In genomic region chr17:8744086-8744781, GRCh38 we compare ENCODE assay signal across 18 cellular contexts. TPM values are rescaled to one million over a fixed set of nuclear protein-coding genes. Genes with fewer than 3 reads are reported as not detected.
DNase-seq lines count a peak whose midpoint lies in the region; ATAC-seq and TF ChIP-seq lines count a peak whose summit lies in the region.
"Had no signal": no experiment of that assay in that cellular context is flagged by ENCODE, and none has a peak within 500 bp of the region (broad histone marks: within the 10 kb centered on the region; RNA-seq: fewer than 3 reads in every experiment).

No MANE protein-coding gene starts in this region.

- peaks cover 14 to 37% (median 19%) of the 10 kb centered on the region in 4 donors for H3K4me1 Mint-ChIP-seq in CD4-positive, alpha-beta memory T cell
- H3K4me1 Mint-ChIP-seq in HFFc6 (ENCODE audit: low read depth) (no peaks in the 10 kb centered on the region), neural crest cell (peaks cover 22% of the 10 kb centered on the region)
- H3K4me1 Mint-ChIP-seq in activated naive CD8-positive, alpha-beta T cell treated with anti-CD3 and anti-CD28 coated beads, Interleukin-2, amount 50 U/mL, for 24 hours = peaks cover 22% of the 10 kb centered on the region

- no peak for DNase-seq in CD4-positive, alpha-beta memory T cell
- DNase-seq in HFFc6 = no peak
- no peak for DNase-seq in activated naive CD8-positive, alpha-beta T cell treated with anti-CD3 and anti-CD28 coated beads, Interleukin-2, amount 50 U/mL, for 24 hours
- no peak for DNase-seq in neural crest cell (ENCODE audit: low read depth, low spot score)
- DNase-seq: Karpas-422, mesenchymal stem cell, PC-3, posterior cingulate gyrus had no signal

- H3K4me3 Mint-ChIP-seq in CD4-positive, alpha-beta memory T cell = peak overlapping the region; percentile 36 to 90 (median 60)
- peak overlapping the region; percentile 91; the same call in 1 of the 2 replicates for H3K4me3 Mint-ChIP-seq in HFFc6
- H3K4me3 Mint-ChIP-seq in activated naive CD8-positive, alpha-beta T cell treated with anti-CD3 and anti-CD28 coated beads, Interleukin-2, amount 50 U/mL, for 24 hours = no peak overlapping the region
- peak overlapping the region; percentile 51 for H3K4me3 Mint-ChIP-seq in neural crest cell

- H3K9me3 ChIP-seq in CD4-positive, alpha-beta memory T cell (ENCODE audit: control insufficient read depth in 1 of 2, low read length in 2 of 2) = no peaks in the 10 kb centered on the region
- H3K9me3 ChIP-seq: SK-N-SH had no signal

- H3K27me3 Mint-ChIP-seq in CD4-positive, alpha-beta memory T cell = no peaks in the 10 kb centered on the region
- H3K27me3 Mint-ChIP-seq in HFFc6 (ENCODE audit: insufficient read depth) (peaks cover 17% of the 10 kb centered on the region), neural crest cell (ENCODE audit: low read depth) (peaks cover 16% of the 10 kb centered on the region)
- no peaks in the 10 kb centered on the region for H3K27me3 Mint-ChIP-seq in activated naive CD8-positive, alpha-beta T cell treated with anti-CD3 and anti-CD28 coated beads, Interleukin-2, amount 50 U/mL, for 24 hours

- H3K27me3 ChIP-seq in CD4-positive, alpha-beta memory T cell (ENCODE audit: insufficient read depth, low read length) = no peaks in the 10 kb centered on the region

- POLR2A ChIA-PET in CD4-positive, alpha-beta memory T cell (lab: Charles Lee; ENCODE audit: partially characterized antibody) = no interaction called here

- no peaks in the 10 kb centered on the region for H3K36me3 ChIP-seq in CD4-positive, alpha-beta memory T cell (ENCODE audit: insufficient read depth, low read length)

- intact Hi-C loops in CD4-positive, alpha-beta memory T cell (cut with micrococcal nuclease) = loop anchor here (2.0 kb wide), 1 partner anchor 171 kb away; no protein-coding TSS in a partner anchor

- H3K27ac Mint-ChIP-seq in CD4-positive, alpha-beta memory T cell = peak overlapping the region; percentile 86 to 95 (median 93)
- no peak overlapping the region for H3K27ac Mint-ChIP-seq in HFFc6
- H3K27ac Mint-ChIP-seq in activated naive CD8-positive, alpha-beta T cell treated with anti-CD3 and anti-CD28 coated beads, Interleukin-2, amount 50 U/mL, for 24 hours = peak overlapping the region; percentile 29
- no peak overlapping the region for H3K27ac Mint-ChIP-seq in neural crest cell (ENCODE audit: unreplicated experiment)

- H3K9me3 Mint-ChIP-seq in CD4-positive, alpha-beta memory T cell = peaks cover 0 to 3% (median 0%) of the 10 kb centered on the region in 8 donors
- H3K9me3 Mint-ChIP-seq in HFFc6 = no peaks in the 10 kb centered on the region
- no peaks in the 10 kb centered on the region for H3K9me3 Mint-ChIP-seq in activated naive CD8-positive, alpha-beta T cell treated with anti-CD3 and anti-CD28 coated beads, Interleukin-2, amount 50 U/mL, for 24 hours
- H3K9me3 Mint-ChIP-seq in neural crest cell = no peaks in the 10 kb centered on the region

- CTCF ChIA-PET in CD4-positive, alpha-beta memory T cell (lab: Charles Lee; ENCODE audit: partially characterized antibody) = no interaction called here

- TF ChIP-seq CTCF in HFFc6 (IDR thresholded peaks at IDR 0.05) = no peak
- no peak for TF ChIP-seq CTCF in neural crest cell (conservative IDR thresholded peaks at IDR 0.05)

- peak overlapping the region; percentile 39 for H3K27ac ChIP-seq in CD4-positive, alpha-beta memory T cell (ENCODE audit: low read depth, low read length)
- H3K27ac ChIP-seq: C4-2B, HL-60 had no signal

- H3K4me1 ChIP-seq in CD4-positive, alpha-beta memory T cell (ENCODE audit: insufficient read depth, low read length) = peaks cover 25% of the 10 kb centered on the region

- H3K4me3 ChIP-seq in CD4-positive, alpha-beta memory T cell (ENCODE audit: low read length in 2 of 2) = no peak overlapping the region
- H3K4me3 ChIP-seq: GM12878 had no signal

- H3K36me3 Mint-ChIP-seq in CD4-positive, alpha-beta memory T cell = peaks cover 0 to 3% of the 10 kb centered on the region in 2 donors
- H3K36me3 Mint-ChIP-seq in HFFc6 (ENCODE audit: low read depth) (no peaks in the 10 kb centered on the region), neural crest cell (ENCODE audit: low read depth) (no peaks in the 10 kb centered on the region)
- H3K36me3 Mint-ChIP-seq in activated naive CD8-positive, alpha-beta T cell treated with anti-CD3 and anti-CD28 coated beads, Interleukin-2, amount 50 U/mL, for 24 hours (ENCODE audit: low read depth) = no peaks in the 10 kb centered on the region

- ATAC-seq in activated naive CD8-positive, alpha-beta T cell treated with anti-CD3 and anti-CD28 coated beads, Interleukin-2, amount 50 U/mL, for 24 hours = no peak
- ATAC-seq in esophagus mucosa (no peak), HG03139 (IDR thresholded peaks at IDR 0.05; ENCODE audit: unreplicated experiment) (no peak), HG03097 (IDR thresholded peaks at IDR 0.05; ENCODE audit: low FRiP score, unreplicated experiment) (no peak)
- ATAC-seq: HCT116, PC-3 had no signal

RNA-seq across cellular contexts. Expression of gene CCDC42, which starts 0.4 kb away (rescaled TPM):
- under 1 TPM; 0.32 to 0.64 TPM for total RNA-seq in CD4-positive, alpha-beta memory T cell
- polyA plus RNA-seq in CD4-positive, alpha-beta memory T cell = not detected
- not detected for total RNA-seq in HFFc6 (2021; fragmentation: NEBNext Ultra II Directional; extraction: Animal tissue kit (Norgen Biotek cat#: 25700))
- not detected in 2 replicates for total RNA-seq in neural crest cell
- not detected for total RNA-seq in esophagus mucosa
- total RNA-seq: NCI-H460, PC-3, temporal lobe had no signal
- polyA plus RNA-seq: SK-N-SH had no signal

RNA-seq across cellular contexts. Expression of gene SPDYE4, which starts 14.1 kb away (rescaled TPM):
- not detected for total RNA-seq in CD4-positive, alpha-beta memory T cell
- not detected for polyA plus RNA-seq in CD4-positive, alpha-beta memory T cell
- not detected for total RNA-seq in HFFc6 (2021; fragmentation: NEBNext Ultra II Directional; extraction: Animal tissue kit (Norgen Biotek cat#: 25700))
- total RNA-seq in neural crest cell (not detected in 2 replicates), esophagus mucosa (not detected)
- total RNA-seq: GM12878, NCI-H460, PC-3, temporal lobe had no signal
- polyA plus RNA-seq: SK-N-SH had no signal

RNA-seq across cellular contexts. Expression of gene MFSD6L, which starts 54.9 kb away (rescaled TPM):
- total RNA-seq in CD4-positive, alpha-beta memory T cell = not detected
- polyA plus RNA-seq in CD4-positive, alpha-beta memory T cell = under 1 TPM in 1 of 2 donors, not detected in 1; 0.14 TPM
- not detected for total RNA-seq in HFFc6 (2021; fragmentation: NEBNext Ultra II Directional; extraction: Animal tissue kit (Norgen Biotek cat#: 25700))
- total RNA-seq in neural crest cell (not detected in 2 replicates), esophagus mucosa (0.72 TPM)
- total RNA-seq: NCI-H460, temporal lobe had no signal
- polyA plus RNA-seq: SK-N-SH had no signal

Comparison
In these comparisons a context has a peak if more than half of its experiments do, and no peak if none do; other contexts are left out.
1. H3K27ac Mint-ChIP-seq: peak in CD4-positive, alpha-beta memory T cell (7 of 7) and activated naive CD8-positive, alpha-beta T cell treated with anti-CD3 and anti-CD28 coated beads, Interleukin-2, amount 50 U/mL, for 24 hours (single experiment); none in HFFc6 (single experiment) and neural crest cell (single experiment).